Comparison of ENCODE assay signal across 8 cellular contexts in genomic region chrX:154020500-154021115, GRCh38. TPM values are rescaled to one million over a fixed set of nuclear protein-coding genes. Genes with fewer than 3 reads are reported as not detected.
DNase-seq lines count a peak whose midpoint lies in the region; TF ChIP-seq lines count a peak whose summit lies in the region.

No MANE protein-coding gene starts in this region.

- peak overlapping the region; percentile 88 for H3K4me3 Mint-ChIP-seq in T-helper 1 cell treated with Interleukin-12 subunit alpha and Interleukin-12 subunit beta and Interleukin-4 antibody, amounts not matched to agents 30 μg/mL and 1 μg/mL, for 36 hours

- H3K36me3 ChIP-seq in H7 (replicated peaks; ENCODE audit: control insufficient read depth, insufficient read depth, low read length): no peaks in the 10 kb centered on the region
- peaks cover 9% of the 10 kb centered on the region for H3K36me3 ChIP-seq in fibroblast of lung (ENCODE audit: control insufficient read depth, insufficient read depth, low read length)

- TF ChIP-seq CTCF in fibroblast of lung (conservative IDR thresholded peaks at IDR 0.05 in 1 of 2, IDR thresholded peaks at IDR 0.05 in 1 of 2; ENCODE audit: low read depth in 1 of 2, low read length in 2 of 2): no peak

- peak overlapping the region; percentile 67 for H3K9ac ChIP-seq in fibroblast of lung (ENCODE audit: insufficient read depth, low read length)

- H3K27ac Mint-ChIP-seq in T-helper 1 cell treated with Interleukin-12 subunit alpha and Interleukin-12 subunit beta and Interleukin-4 antibody, amounts not matched to agents 30 μg/mL and 1 μg/mL, for 36 hours: peak overlapping the region; percentile 90

- H2AFZ ChIP-seq in fibroblast of lung (ENCODE audit: low read length): no peak overlapping the region

- H3K4me1 Mint-ChIP-seq in T-helper 1 cell treated with Interleukin-12 subunit alpha and Interleukin-12 subunit beta and Interleukin-4 antibody, amounts not matched to agents 30 μg/mL and 1 μg/mL, for 36 hours (ENCODE audit: low read depth): peaks cover 6% of the 10 kb centered on the region

- no peaks in the 10 kb centered on the region for H4K20me1 ChIP-seq in fibroblast of lung (ENCODE audit: control insufficient read depth, extremely low read depth, insufficient read depth, low read length)

- no peaks in the 10 kb centered on the region for H3K9me3 Mint-ChIP-seq in T-helper 1 cell treated with Interleukin-12 subunit alpha and Interleukin-12 subunit beta and Interleukin-4 antibody, amounts not matched to agents 30 μg/mL and 1 μg/mL, for 36 hours

- peaks cover 14% of the 10 kb centered on the region for H3K79me2 ChIP-seq in fibroblast of lung (ENCODE audit: control insufficient read depth, insufficient read depth, low read length)

- peak overlapping the region; percentile 68 for H3K4me2 ChIP-seq in fibroblast of lung (ENCODE audit: extremely low read depth, insufficient read depth, low read length)

- DNase-seq in H7 (no peak), fibroblast of lung (ENCODE audit: low read depth in 2 of 2) (no peak), skeletal muscle cell (ENCODE audit: low read depth) (no peak), NK-92 (lab: John Stamatoyannopoulos, UW; ENCODE audit: unreplicated experiment) (no peak), GDM1 (lab: John Stamatoyannopoulos, UW) (no peak), COR-L47 (lab: John Stamatoyannopoulos, UW) (no peak), OCI-M2 (lab: John Stamatoyannopoulos, UW; ENCODE audit: unreplicated experiment) (no peak)

- peaks cover 4% of the 10 kb centered on the region for H3K4me1 ChIP-seq in fibroblast of lung (ENCODE audit: control insufficient read depth, extremely low read depth, insufficient read depth, low read length)

- no peaks in the 10 kb centered on the region for H3K27me3 ChIP-seq in H7 (ENCODE audit: control insufficient read depth, insufficient read depth, low read length)
- no peaks in the 10 kb centered on the region for H3K27me3 ChIP-seq in fibroblast of lung (ENCODE audit: control insufficient read depth, insufficient read depth, low read length)

- H3K27me3 Mint-ChIP-seq in T-helper 1 cell treated with Interleukin-12 subunit alpha and Interleukin-12 subunit beta and Interleukin-4 antibody, amounts not matched to agents 30 μg/mL and 1 μg/mL, for 36 hours (ENCODE audit: low read depth): no peaks in the 10 kb centered on the region

- H3K4me3 ChIP-seq in H7 (ENCODE audit: insufficient read depth, low read depth, low read length) (peak overlapping the region; percentile 41; the same call in 1 of the 2 replicates), fibroblast of lung (replicated peaks in 1 of 4; ENCODE audit: control extremely low read depth in 1 of 4, insufficient read depth in 1 of 4, low read depth in 3 of 4, low read length in 4 of 4) (peak overlapping the region; percentile 17 to 54 (median 30)), skeletal muscle cell (ENCODE audit: low read depth, low read length) (peak overlapping the region; percentile 43)

- peaks cover 10% of the 10 kb centered on the region for H3K36me3 Mint-ChIP-seq in T-helper 1 cell treated with Interleukin-12 subunit alpha and Interleukin-12 subunit beta and Interleukin-4 antibody, amounts not matched to agents 30 μg/mL and 1 μg/mL, for 36 hours (ENCODE audit: low read depth)

- H3K9me3 ChIP-seq in fibroblast of lung (ENCODE audit: control insufficient read depth, insufficient read depth, low read depth, low read length): no peaks in the 10 kb centered on the region

- peak overlapping the region; percentile 77 for H3K27ac ChIP-seq in fibroblast of lung (ENCODE audit: insufficient read depth, low read length)

RNA-seq across cellular contexts. Expression of gene IRAK1, which starts 0.9 kb away (rescaled TPM):
- 34.4 and 44.6 TPM in 2 replicates for total RNA-seq in H7 (2014; rRNA removed; shearing (Covaris generic))
- 61.1 and 65.9 TPM in 2 replicates for total RNA-seq in fibroblast of lung
- 25.9 and 48.1 TPM in 2 replicates for polyA plus RNA-seq in fibroblast of lung
- polyA plus RNA-seq in fibroblast of lung (2012): 46.6 and 104 TPM in 2 replicates
- polyA minus RNA-seq in fibroblast of lung (ENCODE audit: low replicate concordance): 58.0 and 180 TPM in 2 replicates

RNA-seq across cellular contexts. Expression of gene TMEM187, which starts 48.1 kb away (rescaled TPM):
- 8.8 and 9.5 TPM in 2 replicates for total RNA-seq in H7 (2014; rRNA removed; shearing (Covaris generic))
- 6.4 and 8.3 TPM in 2 replicates for total RNA-seq in fibroblast of lung
- 4.6 and 4.7 TPM in 2 replicates for polyA plus RNA-seq in fibroblast of lung
- 4.9 and 5.9 TPM in 2 replicates for polyA plus RNA-seq in fibroblast of lung (2012)
- 7.4 and 8.6 TPM in 2 replicates for polyA minus RNA-seq in fibroblast of lung (ENCODE audit: low replicate concordance)

RNA-seq across cellular contexts. Expression of gene HCFC1, which starts 49.0 kb away (rescaled TPM):
- total RNA-seq in H7 (2014; rRNA removed; shearing (Covaris generic)): 64.9 and 70.0 TPM in 2 replicates
- 7.4 and 10.2 TPM in 2 replicates for total RNA-seq in fibroblast of lung
- polyA plus RNA-seq in fibroblast of lung: 3.0 and 6.7 TPM in 2 replicates
- 19.1 and 29.3 TPM in 2 replicates for polyA plus RNA-seq in fibroblast of lung (2012)
- polyA minus RNA-seq in fibroblast of lung (ENCODE audit: low replicate concordance): 142 and 144 TPM in 2 replicates
